In genomic region chr9:133953976-133954709, GRCh38 we compare ENCODE assay signal across 14 cellular contexts. TPM values are rescaled to one million over a fixed set of nuclear protein-coding genes. Genes with fewer than 3 reads are reported as not detected.
DNase-seq lines count a peak whose midpoint lies in the region; ATAC-seq, FAIRE-seq and TF ChIP-seq lines count a peak whose summit lies in the region.
"Had no signal": no experiment of that assay in that cellular context is flagged by ENCODE, and none has a peak within 500 bp of the region (broad histone marks: within the 10 kb centered on the region; RNA-seq: fewer than 3 reads in every experiment).

No MANE protein-coding gene starts in this region.

- no peak overlapping the region for H4K8ac ChIP-seq in H1 (ENCODE audit: extremely low read depth, insufficient read depth, low read length)

- 87% methylated on average over 29 of the region's 29 CpGs; no CpG with 5 or more reads in 1 of the 2 experiments for WGBS in H1 (ENCODE audit: extremely low coverage in 1 of 2, insufficient coverage in 1 of 2, insufficient read length in 1 of 2, insufficient replicate concordance in 2 of 2, low coverage in 1 of 2, low lambda C conversion rate in 2 of 2, missing lambda C conversion rate in 1 of 2), 2 experiments

- no peak for FAIRE-seq in H1 (lab: Jason Lieb, UNC)
- FAIRE-seq: endometrium had no signal

- H2AFZ ChIP-seq in H1 (ENCODE audit: low read length), result no peak overlapping the region

- CTCF ChIA-PET in H1 (lab: Charles Lee; ENCODE audit: partially characterized antibody), result interaction anchor here (2.5 to 3.0 kb wide), 2 partner anchors 40 to 78 kb away, joined by 10 to 21 read pairs; no protein-coding TSS in a partner anchor

- TF ChIP-seq CTCF in H1 (IDR thresholded peaks at IDR 0.05; ENCODE audit: control extremely low read depth in 1 of 3, insufficient read depth in 1 of 3, low read depth in 1 of 3, low read length in 3 of 3), result no peak

- H2BK12ac ChIP-seq in H1 (ENCODE audit: low read depth, low read length), result peak overlapping the region; percentile 90; the same call in 1 of the 2 replicates

- H3K36me3 ChIP-seq in H1 (ENCODE audit: control insufficient read depth in 2 of 4, insufficient read depth in 4 of 4, low read length in 3 of 4), result no peaks in the 10 kb centered on the region

- H3K23me2 ChIP-seq in H1 (ENCODE audit: low read depth, low read length), result 0 out of 2 replicates have a peak, but pooled peaks cover 3% of the 10 kb centered on the region

- peaks cover 23% of the 10 kb centered on the region for H3K4me1 Mint-ChIP-seq in activated T-cell treated with anti-CD3 and anti-CD28 coated beads, Interleukin-2, amount 50 U/mL, for 4 hours (ENCODE audit: low read depth)
- peaks cover 24% of the 10 kb centered on the region for H3K4me1 Mint-ChIP-seq in activated T-cell treated with anti-CD3 and anti-CD28 coated beads, Interleukin-2, amount 50 U/mL, for 24 hours (ENCODE audit: low read depth)

- peak overlapping the region; percentile 49; the same call in 1 of the 2 replicates for H2BK15ac ChIP-seq in H1 (ENCODE audit: low read length)

- H2AK5ac ChIP-seq in H1 (ENCODE audit: low read depth, low read length), result peak overlapping the region; percentile 79; the same call in 1 of the 2 replicates

- no peak overlapping the region for H4K5ac ChIP-seq in H1 (ENCODE audit: insufficient read length, low read depth, low read length)

- peaks cover 12% of the 10 kb centered on the region; the same call in 1 of the 2 replicates for H3K79me1 ChIP-seq in H1 (ENCODE audit: low read depth, low read length)

- H3K14ac ChIP-seq in H1 (ENCODE audit: insufficient read length), result no peak overlapping the region

- no peak overlapping the region for H3K4me2 ChIP-seq in H1 (ENCODE audit: insufficient read depth in 1 of 2, low read depth in 2 of 2, low read length in 2 of 2)
- H3K4me2 ChIP-seq: smooth muscle cell had no signal

- no peak overlapping the region for H2BK120ac ChIP-seq in H1 (replicated peaks; ENCODE audit: low read depth, low read length)

- TF ChIP-seq RAD21 in H1 (IDR thresholded peaks at IDR 0.05 in 1 of 2, conservative IDR thresholded peaks at IDR 0.05 in 1 of 2; ENCODE audit: low read depth in 2 of 2, low read length in 2 of 2), result no peak

- no peaks in the 10 kb centered on the region for H3K9me3 ChIP-seq in H1 (ENCODE audit: insufficient read depth in 2 of 2, low read depth in 1 of 2, low read length in 1 of 2)
- H3K9me3 ChIP-seq: SJSA1 had no signal

- no peak overlapping the region for H3K9ac ChIP-seq in H1 (replicated peaks in 1 of 4; ENCODE audit: extremely low read depth in 1 of 4, low read depth in 3 of 4, low read length in 3 of 4)

- DNase-seq in activated T-cell treated with anti-CD3 and anti-CD28 coated beads, Interleukin-2, amount 50 U/mL, for 4 hours, result no peak
- DNase-seq in activated T-cell treated with anti-CD3 and anti-CD28 coated beads, Interleukin-2, amount 50 U/mL, for 24 hours, result no peak
- no peak for DNase-seq in H1 (ENCODE audit: low read depth in 1 of 2, low spot score in 2 of 2)
- no peak for DNase-seq in DMS153 treated with DMSO at 0.1 percent for 48 hours (lab: John Stamatoyannopoulos, UW; ENCODE audit: unreplicated experiment)
- no peak for DNase-seq in NCI-H1930 (lab: John Stamatoyannopoulos, UW)
- DNase-seq in SHP77 (lab: John Stamatoyannopoulos, UW), result no peak
- DNase-seq: activated CD4-positive, alpha-beta T cell treated with anti-CD3 and anti-CD28 coated beads, Interleukin-2, amount 50 U/mL, for 48 hours; hypothalamus; NCI-H446 had no signal

- H2BK20ac ChIP-seq in H1 (ENCODE audit: low read length), result 0 out of 2 replicates have a peak overlapping the region, but pooled peaks have one; percentile 48

- no peak overlapping the region for H4K91ac ChIP-seq in H1 (replicated peaks; ENCODE audit: insufficient read length, low read length)

- no peak overlapping the region for H3K4me3 ChIP-seq in H1 (ENCODE audit: extremely low read depth in 1 of 4, insufficient read depth in 2 of 4, low read depth in 3 of 4, low read length in 4 of 4)
- H3K4me3 ChIP-seq: SJSA1, smooth muscle cell had no signal

- H3K4ac ChIP-seq in H1 (replicated peaks; ENCODE audit: insufficient read length, low read depth, low read length), result peak overlapping the region; percentile 36

- no peak for ATAC-seq in activated T-cell treated with anti-CD3 and anti-CD28 coated beads, Interleukin-2, amount 50 U/mL, for 4 hours
- peak; percentile 32 for ATAC-seq in HG02678 (IDR thresholded peaks at IDR 0.05; ENCODE audit: unreplicated experiment)

- no peak overlapping the region for H3K23ac ChIP-seq in H1 (ENCODE audit: insufficient read length)

- no peaks in the 10 kb centered on the region for H3K27me3 Mint-ChIP-seq in activated T-cell treated with anti-CD3 and anti-CD28 coated beads, Interleukin-2, amount 50 U/mL, for 4 hours (ENCODE audit: low read depth)
- no peaks in the 10 kb centered on the region for H3K27me3 Mint-ChIP-seq in activated T-cell treated with anti-CD3 and anti-CD28 coated beads, Interleukin-2, amount 50 U/mL, for 24 hours

- H3K36me3 Mint-ChIP-seq in activated T-cell treated with anti-CD3 and anti-CD28 coated beads, Interleukin-2, amount 50 U/mL, for 4 hours (ENCODE audit: insufficient read depth), result no peaks in the 10 kb centered on the region
- no peaks in the 10 kb centered on the region for H3K36me3 Mint-ChIP-seq in activated T-cell treated with anti-CD3 and anti-CD28 coated beads, Interleukin-2, amount 50 U/mL, for 24 hours (ENCODE audit: low read depth)

- peak overlapping the region; percentile 63 for H2BK5ac ChIP-seq in H1 (ENCODE audit: low read depth, low read length)

- H4K20me1 ChIP-seq in H1 (replicated peaks in 1 of 2; ENCODE audit: control insufficient read depth in 1 of 2, insufficient read depth in 2 of 2, low read length in 2 of 2), result peaks cover 8 to 10% of the 10 kb centered on the region in 2 experiments

- no peak overlapping the region for H3K56ac ChIP-seq in H1 (replicated peaks; ENCODE audit: insufficient read length, low read depth, low read length)

- peaks cover 13 to 36% (median 28%) of the 10 kb centered on the region in 4 experiments for H3K4me1 ChIP-seq in H1 (replicated peaks in 1 of 4; ENCODE audit: control insufficient read depth in 3 of 4, insufficient read depth in 4 of 4, low read length in 3 of 4)

- TF ChIP-seq POLR2A in H1 (IDR thresholded peaks at IDR 0.05; ENCODE audit: control extremely low read depth in 1 of 2, low read depth in 2 of 2, low read length in 2 of 2), result no peak

- TF ChIP-seq EP300 in H1 (IDR thresholded peaks at IDR 0.05; ENCODE audit: borderline replicate concordance in 1 of 2, low read depth in 2 of 2, low read length in 2 of 2), result no peak

- H3K79me2 ChIP-seq in H1 (ENCODE audit: control insufficient read depth in 1 of 2, insufficient read depth in 2 of 2, low read length in 2 of 2), result peaks cover 0 to 58% of the 10 kb centered on the region in 2 experiments; a peak in 2 of 4 replicates

- no peaks in the 10 kb centered on the region for H3K27me3 ChIP-seq in H1 (replicated peaks in 1 of 4; ENCODE audit: control insufficient read depth in 3 of 4, extremely low read depth in 1 of 4, insufficient read depth in 3 of 4, low read length in 3 of 4)
- H3K27me3 ChIP-seq: SJSA1 had no signal

- no peaks in the 10 kb centered on the region for H3K9me3 Mint-ChIP-seq in activated T-cell treated with anti-CD3 and anti-CD28 coated beads, Interleukin-2, amount 50 U/mL, for 4 hours
- no peaks in the 10 kb centered on the region for H3K9me3 Mint-ChIP-seq in activated T-cell treated with anti-CD3 and anti-CD28 coated beads, Interleukin-2, amount 50 U/mL, for 24 hours

- POLR2A ChIA-PET in H1 (lab: Charles Lee; ENCODE audit: partially characterized antibody), result interaction anchor here (1.3 kb wide), 2 partner anchors 13 to 22 kb away, joined by 3 to 4 read pairs; no protein-coding TSS in a partner anchor

- H3K4me3 Mint-ChIP-seq in activated T-cell treated with anti-CD3 and anti-CD28 coated beads, Interleukin-2, amount 50 U/mL, for 4 hours, result peak overlapping the region; percentile 39
- H3K4me3 Mint-ChIP-seq in activated T-cell treated with anti-CD3 and anti-CD28 coated beads, Interleukin-2, amount 50 U/mL, for 24 hours, result no peak overlapping the region

- H3K27ac ChIP-seq in H1 (ENCODE audit: low read depth, low read length) (no peak overlapping the region), temporal lobe (ENCODE audit: low read depth, low read length) (peak overlapping the region; percentile 54)
- H3K27ac ChIP-seq: SJSA1 had no signal

- H3K27ac Mint-ChIP-seq in activated T-cell treated with anti-CD3 and anti-CD28 coated beads, Interleukin-2, amount 50 U/mL, for 24 hours, result no peak overlapping the region

- no peak overlapping the region for H3K18ac ChIP-seq in H1 (ENCODE audit: extremely low read depth, low read length)

TF ChIP-seq in H1, 55 proteins besides CTCF, POLR2A, EP300 and RAD21:
- TF ChIP-seq SP1 (IDR thresholded peaks at IDR 0.05; ENCODE audit: low read depth, low read length) (no peak), RXRA (IDR thresholded peaks at IDR 0.05; ENCODE audit: insufficient read depth, low read depth, low read length) (no peak), KDM5A (IDR thresholded peaks at IDR 0.05; ENCODE audit: low read length) (no peak), USF2 (IDR thresholded peaks at IDR 0.05; ENCODE audit: low read length) (no peak), GABPA (IDR thresholded peaks at IDR 0.05; ENCODE audit: borderline replicate concordance, insufficient read depth, low read length) (0 out of 2 replicates have a peak, but pooled peaks have one; percentile 17), CBX5 (IDR thresholded peaks at IDR 0.05; ENCODE audit: low read depth, low read length) (no peak)

RNA-seq across cellular contexts. Expression of gene VAV2, which starts 38.0 kb away (rescaled TPM):
- 1 to 10 TPM; 2.7 to 3.7 (median 3.2) TPM for total RNA-seq in activated T-cell treated with anti-CD3 and anti-CD28 coated beads, Interleukin-2, amount 50 U/mL, for 4 hours
- total RNA-seq in H1 (2021; fragmentation: NEBNext Ultra II Directional; extraction: Animal tissue kit (Norgen Biotek cat#: 25700)), result 34.6 and 37.6 TPM in 2 replicates
- polyA plus RNA-seq in H1 (2011; rRNA removed), result 13.6 and 17.6 TPM in 2 replicates
- 20.6 TPM for polyA plus RNA-seq in H1 (2011; cell fraction: cytosol; rRNA removed)
- 40.6 TPM for polyA plus RNA-seq in H1 (2011; cell fraction: nucleus; rRNA removed)
- 20.5 to 32.6 TPM (median 30.1 TPM) in 4 replicates for polyA plus RNA-seq in H1 (2012, experiment 1 of 2)
- polyA plus RNA-seq in H1 (2012, experiment 2 of 2), result 11.5 TPM
- polyA plus RNA-seq in H1 (2013, experiment 1 of 2), result 15.7 TPM
- 15.9 TPM for polyA plus RNA-seq in H1 (2013, experiment 2 of 2)
- polyA minus RNA-seq in H1 (2011; rRNA and poly(A)+ RNA removed), result 28.1 and 28.9 TPM in 2 replicates
- polyA minus RNA-seq in H1 (2011; cell fraction: cytosol; rRNA and poly(A)+ RNA removed), result 19.7 TPM
- 22.4 TPM for polyA minus RNA-seq in H1 (2011; cell fraction: nucleus; rRNA and poly(A)+ RNA removed)
- total RNA-seq in temporal lobe, result 39.1 TPM
